33 cellular contexts compared by ENCODE assay signal in genomic region chr16:5466551-5466950, GRCh38.
"Had no signal": no experiment of that assay in that cellular context is flagged by ENCODE, and none has a peak within 500 bp of the region (broad histone marks: within the 10 kb centered on the region; RNA-seq: fewer than 3 reads in every experiment).

No MANE protein-coding gene starts in this region.

- H3K27me3 Mint-ChIP-seq: activated CD4-positive, alpha-beta memory T cell treated with anti-CD3 and anti-CD28 coated beads, Interleukin-2, amount 10 ng/mL, durations not matched to agents 7 days and 5 days; activated CD8-positive, alpha-beta memory T cell treated with anti-CD3 and anti-CD28 coated beads, Interleukin-2, amount 10 ng/mL, durations not matched to agents 7 days and 5 days; activated naive CD4-positive, alpha-beta T cell treated with anti-CD3 and anti-CD28 coated beads, Interleukin-2, amount 10 ng/mL, durations not matched to agents 7 days and 5 days had no signal

- H3K9me3 ChIP-seq: ascending aorta, MG63, SJCRH30 had no signal

- ATAC-seq: activated CD8-positive, alpha-beta memory T cell treated with anti-CD3 and anti-CD28 coated beads, Interleukin-2, amount 10 ng/mL, durations not matched to agents 7 days and 5 days; Panc1 had no signal

- H3K4me3 Mint-ChIP-seq: activated B cell treated with CpG ODN at 0.5 μM for 24 hours; activated CD4-positive, alpha-beta memory T cell treated with anti-CD3 and anti-CD28 coated beads, Interleukin-2, amount 10 ng/mL, durations not matched to agents 7 days and 5 days; activated CD8-positive, alpha-beta memory T cell treated with anti-CD3 and anti-CD28 coated beads, Interleukin-2, amount 10 ng/mL, durations not matched to agents 7 days and 5 days; activated naive CD4-positive, alpha-beta T cell treated with anti-CD3 and anti-CD28 coated beads, Interleukin-2, amount 10 ng/mL, durations not matched to agents 7 days and 5 days; activated naive CD8-positive, alpha-beta T cell treated with anti-CD3 and anti-CD28 coated beads for 36 hours; central memory CD8-positive, alpha-beta T cell had no signal

- H3K4me1 ChIP-seq: ascending aorta, SJCRH30 had no signal

- H3K9me3 Mint-ChIP-seq: activated B cell treated with CpG ODN at 0.5 μM for 24 hours; activated CD4-positive, alpha-beta memory T cell treated with anti-CD3 and anti-CD28 coated beads, Interleukin-2, amount 10 ng/mL, durations not matched to agents 7 days and 5 days had no signal

- H3K36me3 ChIP-seq: ascending aorta, cardiac muscle cell, MG63, SJCRH30 had no signal

- H3K4me3 ChIP-seq: ascending aorta, cardiac muscle cell, MG63, SJCRH30, SK-N-MC had no signal

- FAIRE-seq: TTC549 had no signal

- H3K4me1 Mint-ChIP-seq: activated B cell treated with CpG ODN at 0.5 μM for 24 hours; activated CD4-positive, alpha-beta memory T cell treated with anti-CD3 and anti-CD28 coated beads, Interleukin-2, amount 10 ng/mL, durations not matched to agents 7 days and 5 days; activated CD8-positive, alpha-beta memory T cell treated with anti-CD3 and anti-CD28 coated beads, Interleukin-2, amount 10 ng/mL, durations not matched to agents 7 days and 5 days; activated naive CD4-positive, alpha-beta T cell treated with anti-CD3 and anti-CD28 coated beads, Interleukin-2, amount 10 ng/mL, durations not matched to agents 7 days and 5 days; activated naive CD8-positive, alpha-beta T cell treated with anti-CD3 and anti-CD28 coated beads for 36 hours; central memory CD8-positive, alpha-beta T cell had no signal

- H3K27me3 ChIP-seq: ascending aorta, SJCRH30 had no signal

- DNase-seq: activated B cell treated with CpG ODN at 0.5 μM for 24 hours; activated CD4-positive, alpha-beta memory T cell treated with anti-CD3 and anti-CD28 coated beads, Interleukin-2, amount 10 ng/mL, durations not matched to agents 7 days and 5 days; activated CD4-positive, alpha-beta T cell treated with anti-CD3 and anti-CD28 coated beads for 4 hours; activated CD4-positive, alpha-beta T cell treated with anti-CD3 and anti-CD28 coated beads, Interleukin-2, amount 50 U/mL, for 1 hour; activated CD4-positive, CD25-positive, alpha-beta regulatory T cell treated with anti-CD3 and anti-CD28 coated beads, Interleukin-2, amount 50 U/mL, for 72 hours; activated CD8-positive, alpha-beta memory T cell treated with anti-CD3 and anti-CD28 coated beads for 24 hours; activated CD8-positive, alpha-beta memory T cell treated with anti-CD3 and anti-CD28 coated beads, Interleukin-2, amount 10 ng/mL, durations not matched to agents 7 days and 5 days; activated CD8-positive, alpha-beta memory T cell treated with anti-CD3 and anti-CD28 coated beads, Interleukin-2, amount 50 U/mL, for 48 hours; activated effector memory CD4-positive, alpha-beta T cell treated with Interleukin-2 at 50 U/mL for 16 hours; activated naive CD4-positive, alpha-beta T cell treated with anti-CD3 and anti-CD28 coated beads, Interleukin-2, amount 10 ng/mL, durations not matched to agents 7 days and 5 days; activated naive CD8-positive, alpha-beta T cell treated with anti-CD3 and anti-CD28 coated beads for 36 hours; activated T-cell treated with anti-CD3 and anti-CD28 coated beads, Interleukin-2, amount 50 U/mL, for 48 hours; amygdala; Kasumi-1; KG1; MG63; NCI-H1092; NCI-H1436 treated with DMSO at 0.1 percent for 48 hours; NCI-H1694 treated with DMSO at 0.1 percent for 48 hours; NCI-H2029; NCI-H2227 treated with DMSO at 0.1 percent for 48 hours; NCI-H446; NCI-H510A treated with DMSO at 0.1 percent for 48 hours; NCI-H526 treated with DMSO at 0.1 percent for 48 hours; NCI-H774; SHP77; SJCRH30 had no signal

- H3K36me3 Mint-ChIP-seq: activated CD8-positive, alpha-beta memory T cell treated with anti-CD3 and anti-CD28 coated beads, Interleukin-2, amount 10 ng/mL, durations not matched to agents 7 days and 5 days; activated naive CD4-positive, alpha-beta T cell treated with anti-CD3 and anti-CD28 coated beads, Interleukin-2, amount 10 ng/mL, durations not matched to agents 7 days and 5 days; activated naive CD8-positive, alpha-beta T cell treated with anti-CD3 and anti-CD28 coated beads for 36 hours had no signal

- H3K27ac ChIP-seq: ascending aorta, cardiac muscle cell, SJCRH30, SK-N-MC had no signal

- H3K27ac Mint-ChIP-seq: activated B cell treated with CpG ODN at 0.5 μM for 24 hours; activated CD4-positive, alpha-beta memory T cell treated with anti-CD3 and anti-CD28 coated beads, Interleukin-2, amount 10 ng/mL, durations not matched to agents 7 days and 5 days; activated CD8-positive, alpha-beta memory T cell treated with anti-CD3 and anti-CD28 coated beads, Interleukin-2, amount 10 ng/mL, durations not matched to agents 7 days and 5 days; activated naive CD4-positive, alpha-beta T cell treated with anti-CD3 and anti-CD28 coated beads, Interleukin-2, amount 10 ng/mL, durations not matched to agents 7 days and 5 days; activated naive CD8-positive, alpha-beta T cell treated with anti-CD3 and anti-CD28 coated beads for 36 hours had no signal
